In the genomic region with DNA sequence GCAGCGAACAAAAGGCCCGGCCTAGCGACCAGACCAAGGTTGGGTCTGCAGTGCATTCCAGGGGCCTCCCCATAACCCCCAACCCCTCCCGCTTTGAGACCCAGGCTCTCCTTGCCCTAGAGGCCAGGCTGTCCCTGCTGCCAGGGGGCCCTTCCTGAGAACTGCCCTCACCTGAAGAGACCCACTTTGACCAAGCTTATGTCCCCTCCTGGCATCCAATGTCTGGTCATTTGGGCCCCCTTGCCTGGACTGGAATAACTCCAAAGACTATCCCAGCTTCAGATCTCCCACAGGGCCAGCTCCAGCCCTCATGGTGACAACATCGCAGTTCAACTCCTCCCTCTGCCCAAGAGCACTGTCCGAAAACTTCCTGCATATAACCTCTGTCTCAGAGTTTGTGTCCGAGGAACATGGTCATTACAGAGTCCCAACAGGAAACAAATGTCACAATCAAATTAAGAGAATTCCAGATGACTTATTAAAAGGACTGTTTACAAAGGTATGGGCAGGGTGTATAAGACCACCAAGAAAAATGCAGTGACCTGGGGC, we compare ENCODE assay signal across 23 cellular contexts.
DNase-seq lines count a peak whose midpoint lies in the region; ATAC-seq and TF ChIP-seq lines count a peak whose summit lies in the region.
"Had no signal": no experiment of that assay in that cellular context is flagged by ENCODE, and none has a peak within 500 bp of the region (broad histone marks: within the 10 kb centered on the region; RNA-seq: fewer than 3 reads in every experiment).

No MANE protein-coding gene starts in this region.

- H3K4me1 ChIP-seq in hepatocyte (ENCODE audit: insufficient read depth) (peaks cover 24% of the 10 kb centered on the region), thyroid gland (peaks cover 8 to 27% of the 10 kb centered on the region in 2 donors), OCI-LY7 (ENCODE audit: insufficient read depth, low read length, poor library complexity, severe bottlenecking) (peaks cover 5% of the 10 kb centered on the region)

- no peaks in the 10 kb centered on the region for H3K9me2 ChIP-seq in hepatocyte (replicated peaks; ENCODE audit: insufficient read depth)
- no peaks in the 10 kb centered on the region for H3K9me2 ChIP-seq in OCI-LY7 (ENCODE audit: insufficient read depth, low read length)

- H3K4me3 Mint-ChIP-seq in chondrocyte (ENCODE audit: unreplicated experiment), result no peak overlapping the region
- H3K4me3 Mint-ChIP-seq in neural crest cell, result no peak overlapping the region
- H3K4me3 Mint-ChIP-seq: activated naive CD8-positive, alpha-beta T cell treated with anti-CD3 and anti-CD28 coated beads, Interleukin-2, amount 50 U/mL, for 24 hours; brain; effector memory CD8-positive, alpha-beta T cell; H9; T-helper 2 cell treated with Interferon-gamma antibody and Interleukin-4, amounts not matched to agents 5 μg/mL and 100 μg/mL, for 36 hours had no signal

- POLR2A ChIA-PET in OCI-LY7 (lab: Charles Lee), result interaction anchor here (0.8 to 0.9 kb wide), 2 partner anchors 21 to 22 kb away, joined by 3 to 4 read pairs; no protein-coding TSS in a partner anchor

- TF ChIP-seq CTCF in chondrocyte (IDR thresholded peaks at IDR 0.05), result no peak
- TF ChIP-seq CTCF in hepatocyte (IDR thresholded peaks at IDR 0.05; ENCODE audit: poor library complexity), result no peak
- TF ChIP-seq CTCF in neural crest cell (conservative IDR thresholded peaks at IDR 0.05), result no peak
- TF ChIP-seq CTCF in thyroid gland (IDR thresholded peaks at IDR 0.05), result no peak
- TF ChIP-seq CTCF in OCI-LY7 (conservative IDR thresholded peaks at IDR 0.05; ENCODE audit: low read length), result no peak

- H3K27me3 ChIP-seq in hepatocyte (no peaks in the 10 kb centered on the region), thyroid gland (no peaks in the 10 kb centered on the region)
- H3K27me3 ChIP-seq: suprapubic skin had no signal

- no TSS peak for BruUV-seq in OCI-LY7 (replicated peaks; lab: Mats Ljungman, UMichigan)

- 92% methylated on average over 7 of the region's 7 CpGs for WGBS in hepatocyte (ENCODE audit: low lambda C conversion rate, missing lambda C conversion rate)
- 78 to 89% methylated on average over 7 of the region's 7 CpGs for WGBS in thyroid gland, 2 donors

- H3K4me3 ChIP-seq in hepatocyte (no peak overlapping the region), thyroid gland (replicated peaks in 1 of 3) (no peak overlapping the region), OCI-LY7 (ENCODE audit: low read depth, low read length, poor library complexity, severe bottlenecking) (no peak overlapping the region)
- H3K4me3 ChIP-seq: suprapubic skin had no signal

- no peaks in the 10 kb centered on the region for H3K36me3 Mint-ChIP-seq in chondrocyte (ENCODE audit: low read depth)
- H3K36me3 Mint-ChIP-seq in neural crest cell (ENCODE audit: low read depth), result no peaks in the 10 kb centered on the region
- H3K36me3 Mint-ChIP-seq: brain had no signal

- H2AFZ ChIP-seq in hepatocyte (no peak overlapping the region), OCI-LY7 (ENCODE audit: low read length) (no peak overlapping the region)

- intact Hi-C loops in thyroid gland (cut with DNase I), result no loop called here
- intact Hi-C loops in OCI-LY7 (cut with micrococcal nuclease; ENCODE audit: unreplicated experiment), result no loop called here

- peak overlapping the region; percentile 83 for H3K27ac ChIP-seq in hepatocyte
- peak overlapping the region in 2 of 3 donors; percentile 19 to 33 for H3K27ac ChIP-seq in thyroid gland
- no peak overlapping the region for H3K27ac ChIP-seq in OCI-LY7 (ENCODE audit: low read depth, low read length, poor library complexity, severe bottlenecking)
- H3K27ac ChIP-seq: suprapubic skin had no signal

- H3K9me3 Mint-ChIP-seq in chondrocyte (ENCODE audit: low read depth), result no peaks in the 10 kb centered on the region
- no peaks in the 10 kb centered on the region for H3K9me3 Mint-ChIP-seq in neural crest cell
- H3K9me3 Mint-ChIP-seq: activated naive CD8-positive, alpha-beta T cell treated with anti-CD3 and anti-CD28 coated beads, Interleukin-2, amount 50 U/mL, for 24 hours; brain; effector memory CD8-positive, alpha-beta T cell; H9; T-helper 2 cell treated with Interferon-gamma antibody and Interleukin-4, amounts not matched to agents 5 μg/mL and 100 μg/mL, for 36 hours had no signal

- H3K4me2 ChIP-seq in hepatocyte, result no peak overlapping the region
- no peak overlapping the region for H3K4me2 ChIP-seq in OCI-LY7 (ENCODE audit: low read length)

- CTCF ChIA-PET in OCI-LY7 (lab: Charles Lee; ENCODE audit: unreplicated experiment), result no interaction called here

- H3K27ac Mint-ChIP-seq in chondrocyte (ENCODE audit: unreplicated experiment) (peak overlapping the region; percentile 95), neural crest cell (ENCODE audit: unreplicated experiment) (peak overlapping the region; percentile 53)
- H3K27ac Mint-ChIP-seq: activated naive CD8-positive, alpha-beta T cell treated with anti-CD3 and anti-CD28 coated beads, Interleukin-2, amount 50 U/mL, for 24 hours; effector memory CD8-positive, alpha-beta T cell; T-helper 2 cell treated with Interferon-gamma antibody and Interleukin-4, amounts not matched to agents 5 μg/mL and 100 μg/mL, for 36 hours had no signal

- no peaks in the 10 kb centered on the region for H3K27me3 Mint-ChIP-seq in chondrocyte (ENCODE audit: low read depth)
- no peaks in the 10 kb centered on the region for H3K27me3 Mint-ChIP-seq in neural crest cell (ENCODE audit: low read depth)
- H3K27me3 Mint-ChIP-seq: activated naive CD8-positive, alpha-beta T cell treated with anti-CD3 and anti-CD28 coated beads, Interleukin-2, amount 50 U/mL, for 24 hours; effector memory CD8-positive, alpha-beta T cell had no signal

- H4K20me1 ChIP-seq in hepatocyte (ENCODE audit: insufficient read depth, poor library complexity, severe bottlenecking), result no peaks in the 10 kb centered on the region
- no peaks in the 10 kb centered on the region for H4K20me1 ChIP-seq in OCI-LY7 (ENCODE audit: insufficient read depth, low read length)

- no peaks in the 10 kb centered on the region for H3K9me3 ChIP-seq in hepatocyte (ENCODE audit: low read depth)
- H3K9me3 ChIP-seq in thyroid gland, result no peaks in the 10 kb centered on the region
- no peaks in the 10 kb centered on the region for H3K9me3 ChIP-seq in OCI-LY7 (ENCODE audit: low read length)
- H3K9me3 ChIP-seq: suprapubic skin had no signal

- H3K4me1 Mint-ChIP-seq in chondrocyte (ENCODE audit: low read depth) (peaks cover 30% of the 10 kb centered on the region), neural crest cell (peaks cover 3% of the 10 kb centered on the region)

- no peak for DNase-seq in chondrocyte (ENCODE audit: low spot score)
- no peak for DNase-seq in hepatocyte (ENCODE audit: low spot score)
- no peak for DNase-seq in neural crest cell (ENCODE audit: low read depth, low spot score)
- no peak for DNase-seq in thyroid gland
- no peak for DNase-seq in globus pallidus (ENCODE audit: low spot score)
- DNase-seq in OCI-LY7 (ENCODE audit: low spot score), result no peak
- DNase-seq: activated CD8-positive, alpha-beta memory T cell treated with anti-CD3 and anti-CD28 coated beads, Interleukin-2, amount 50 U/mL, for 4 hours; activated effector memory CD4-positive, alpha-beta T cell treated with anti-CD3 and anti-CD28 coated beads, Interleukin-2, amount 50 U/mL, for 16 hours; activated naive CD8-positive, alpha-beta T cell treated with anti-CD3 and anti-CD28 coated beads, Interleukin-2, amount 50 U/mL, for 24 hours; effector memory CD8-positive, alpha-beta T cell; glutamatergic neuron; H9; MM.1S; NCI-H146; NCI-H2171; NCI-H524; NK-92 treated with Interleukin-12 subunit alpha and Interleukin-12 subunit beta, amount 100 ng/mL, for 24 hours; nucleus accumbens had no signal

- TF ChIP-seq POLR2A in thyroid gland (IDR thresholded peaks at IDR 0.05), result no peak

- no peaks in the 10 kb centered on the region for H3K79me2 ChIP-seq in hepatocyte
- H3K79me2 ChIP-seq in OCI-LY7 (ENCODE audit: insufficient read depth, low read depth, low read length), result no peaks in the 10 kb centered on the region

- ATAC-seq in GM18909 (IDR thresholded peaks at IDR 0.05; ENCODE audit: poor library complexity, unreplicated experiment) (no peak), HG02623 (IDR thresholded peaks at IDR 0.05; ENCODE audit: unreplicated experiment) (no peak)
- ATAC-seq: activated naive CD8-positive, alpha-beta T cell treated with anti-CD3 and anti-CD28 coated beads, Interleukin-2, amount 50 U/mL, for 24 hours; effector memory CD8-positive, alpha-beta T cell had no signal

- H3K36me3 ChIP-seq in hepatocyte (replicated peaks; ENCODE audit: insufficient read depth, low read depth) (no peaks in the 10 kb centered on the region), thyroid gland (no peaks in the 10 kb centered on the region), OCI-LY7 (ENCODE audit: insufficient read depth, low read length) (no peaks in the 10 kb centered on the region)
- H3K36me3 ChIP-seq: suprapubic skin had no signal
